Comparison of ENCODE assay signal across 6 cellular contexts in the genomic region with DNA sequence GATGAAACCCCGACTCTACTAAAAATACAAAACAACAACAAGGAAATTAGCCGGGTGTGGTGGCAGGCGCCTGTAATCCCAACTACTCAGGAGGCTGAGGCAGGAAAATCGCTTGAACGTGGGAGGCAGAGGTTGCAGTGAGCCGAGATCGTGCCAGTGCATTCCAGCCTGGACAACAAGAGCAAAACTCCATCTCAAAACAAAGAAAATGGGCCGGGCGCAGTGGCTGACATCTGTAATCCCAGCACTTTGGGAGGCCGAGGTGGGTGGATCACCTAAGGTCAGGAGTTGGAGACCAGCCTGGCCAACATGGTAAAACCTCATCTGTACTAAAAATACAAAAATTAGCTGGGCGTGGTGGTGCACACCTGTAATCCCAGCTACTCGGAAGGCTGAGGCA. TPM values are rescaled to one million over a fixed set of nuclear protein-coding genes. Genes with fewer than 3 reads are reported as not detected.
"Had no signal": no experiment of that assay in that cellular context is flagged by ENCODE, and none has a peak within 500 bp of the region (broad histone marks: within the 10 kb centered on the region; RNA-seq: fewer than 3 reads in every experiment).

No MANE protein-coding gene starts in this region.

RNA-seq across cellular contexts. Expression of a gene that starts 37.5 kb away (rescaled TPM):
- total RNA-seq: OCI-LY7, PC-3, Right ventricle myocardium superior, RPMI7951, SJCRH30, SJSA1 had no signal
